14 cellular contexts compared by ENCODE assay signal in the genomic region with DNA sequence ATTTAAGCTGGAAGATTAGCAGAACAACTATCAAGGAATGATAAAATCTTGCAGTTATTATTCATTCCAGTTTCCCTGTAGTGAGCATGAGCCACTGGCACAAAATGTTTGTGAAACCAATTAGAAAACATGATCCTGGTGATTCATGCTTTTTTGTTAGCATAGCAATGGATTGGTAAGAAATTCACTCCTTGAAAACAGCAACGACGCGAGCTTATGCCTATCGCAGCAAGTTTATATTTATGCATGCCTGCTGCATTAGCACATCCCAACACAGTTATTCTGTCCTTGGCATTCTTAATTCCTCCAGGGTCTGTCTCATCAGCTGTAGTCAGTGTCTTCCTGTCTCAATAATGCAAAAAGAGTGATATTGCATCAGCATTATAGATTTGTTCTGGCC.
"Had no signal": no experiment of that assay in that cellular context is flagged by ENCODE, and none has a peak within 500 bp of the region (broad histone marks: within the 10 kb centered on the region; RNA-seq: fewer than 3 reads in every experiment).

No MANE protein-coding gene starts in this region.

- DNase-seq: activated CD4-positive, alpha-beta T cell treated with anti-CD3 and anti-CD28 coated beads, Interleukin-2, amount 10 ng/mL, durations not matched to agents 24 days and 14 days; activated CD8-positive, alpha-beta memory T cell treated with anti-CD3 and anti-CD28 coated beads for 24 hours; activated naive CD4-positive, alpha-beta T cell treated with anti-CD3 and anti-CD28 coated beads, Interleukin-2, amount 50 U/mL, for 16 hours; activated T-cell treated with anti-CD3 and anti-CD28 coated beads for 4 hours; amygdala; esophagus squamous epithelium; posterior cingulate gyrus; SK-N-SH; stimulated activated CD4-positive, alpha-beta T cell treated with anti-CD3 and anti-CD28 coated beads, Interleukin-1b, Interleukin-23, amount 100 ng/mL, for 48 hours; stimulated activated naive B cell treated with anti-CD40 and anti-IgM and Interleukin-4, amounts not matched to agents 10 μg/mL and 1 μg/mL and 100 μg/mL, for 72 hours; substantia nigra; trophoblast cell had no signal

- H3K36me3 ChIP-seq: esophagus squamous epithelium, right atrium auricular region had no signal

- H3K27me3 ChIP-seq: esophagus squamous epithelium, right atrium auricular region had no signal

- ATAC-seq: stimulated activated naive B cell treated with anti-CD40 and anti-IgM and Interleukin-4, amounts not matched to agents 10 μg/mL and 1 μg/mL and 100 μg/mL, for 72 hours; WTC11 had no signal

- H3K9me3 ChIP-seq: esophagus squamous epithelium, SK-N-SH had no signal

- H3K27ac ChIP-seq: esophagus squamous epithelium, right atrium auricular region had no signal

- H3K4me1 ChIP-seq: esophagus squamous epithelium, right atrium auricular region had no signal

- H3K4me3 ChIP-seq: esophagus squamous epithelium, right atrium auricular region had no signal
